26 cellular contexts compared by ENCODE assay signal in genomic region chr1:241275981-241276380, GRCh38.
"Had no signal": no experiment of that assay in that cellular context is flagged by ENCODE, and none has a peak within 500 bp of the region (broad histone marks: within the 10 kb centered on the region; RNA-seq: fewer than 3 reads in every experiment).

No MANE protein-coding gene starts in this region.

- H3K27ac ChIP-seq: adrenal gland, esophagus muscularis mucosa, hepatocyte, left lung, parathyroid adenoma, right lobe of liver, thoracic aorta had no signal

- H3K4me3 ChIP-seq: adrenal gland, esophagus muscularis mucosa, hepatocyte, left lung, right lobe of liver, smooth muscle cell, thoracic aorta had no signal

- H3K9me3 ChIP-seq: right lobe of liver, thoracic aorta had no signal

- FAIRE-seq: astrocyte, frontal cortex had no signal

- H3K36me3 ChIP-seq: adrenal gland, esophagus muscularis mucosa, left lung, right lobe of liver, thoracic aorta had no signal

- ATAC-seq: activated T-cell treated with anti-CD3 and anti-CD28 coated beads, Interleukin-2, amount 50 U/mL, for 4 hours; left lung; right lobe of liver; stimulated activated naive B cell treated with anti-CD40 and anti-IgM and Interleukin-4, amounts not matched to agents 10 μg/mL and 1 μg/mL and 100 μg/mL, for 72 hours; T-helper 17 cell had no signal

- H3K79me2 ChIP-seq: hepatocyte, parathyroid adenoma had no signal

- H3K9ac ChIP-seq: parathyroid adenoma had no signal

- H3K4me1 ChIP-seq: adrenal gland, esophagus muscularis mucosa, left lung, parathyroid adenoma, right lobe of liver had no signal

- H3K27me3 ChIP-seq: adrenal gland, esophagus muscularis mucosa, hepatocyte, left lung, right lobe of liver had no signal

- H2AFZ ChIP-seq: hepatocyte, parathyroid adenoma had no signal

- H3K4me2 ChIP-seq: hepatocyte, smooth muscle cell had no signal

- DNase-seq: activated CD4-positive, alpha-beta T cell treated with anti-CD3 and anti-CD28 coated beads for 4 hours; activated CD4-positive, alpha-beta T cell treated with anti-CD3 and anti-CD28 coated beads, Interleukin-2, amount 50 U/mL, for 48 hours; activated CD4-positive, CD25-positive, alpha-beta regulatory T cell; activated CD8-positive, alpha-beta memory T cell treated with anti-CD3 and anti-CD28 coated beads, Interleukin-2, amount 50 U/mL, for 48 hours; activated naive CD4-positive, alpha-beta T cell; activated T-cell treated with anti-CD3 and anti-CD28 coated beads, Interleukin-2, amount 50 U/mL, for 4 hours; adrenal gland; central memory CD4-positive, alpha-beta T cell; effector memory CD4-positive, alpha-beta T cell; glutamatergic neuron; immature natural killer cell; left lung; naive B cell; nucleus accumbens; right lobe of liver; stimulated activated CD4-positive, alpha-beta T cell treated with anti-CD3 and anti-CD28 coated beads, Interleukin-15, amount 100 ng/mL, for 24 hours; stimulated activated CD8-positive, alpha-beta memory T cell treated with anti-CD3 and anti-CD28 coated beads, Interleukin-4, amount 100 ng/mL, for 48 hours; stimulated activated naive B cell treated with anti-CD40 and anti-IgM and Interleukin-4, amounts not matched to agents 10 μg/mL and 1 μg/mL and 100 μg/mL, for 72 hours; T-helper 17 cell had no signal
